In genomic region chr16:11715246-11715947, GRCh38 we compare ENCODE assay signal across 10 cellular contexts. TPM values are rescaled to one million over a fixed set of nuclear protein-coding genes. Genes with fewer than 3 reads are reported as not detected.
DNase-seq lines count a peak whose midpoint lies in the region; ATAC-seq and TF ChIP-seq lines count a peak whose summit lies in the region.
"Had no signal": no experiment of that assay in that cellular context is flagged by ENCODE, and none has a peak within 500 bp of the region (broad histone marks: within the 10 kb centered on the region; RNA-seq: fewer than 3 reads in every experiment).

No MANE protein-coding gene starts in this region.

- no peak overlapping the region for H3K4me3 Mint-ChIP-seq in Calu3 (ENCODE audit: low read depth, unreplicated experiment)
- no peak overlapping the region for H3K4me3 Mint-ChIP-seq in activated B cell treated with CpG ODN at 0.5 μM for 24 hours
- no peak overlapping the region for H3K4me3 Mint-ChIP-seq in nephron
- H3K4me3 Mint-ChIP-seq in natural killer cell = no peak overlapping the region
- no peak overlapping the region for H3K4me3 Mint-ChIP-seq in activated T-cell treated with anti-CD3 and anti-CD28 coated beads, Interleukin-2, amount 50 U/mL, for 72 hours
- H3K4me3 Mint-ChIP-seq: activated CD4-positive, alpha-beta T cell treated with anti-CD3 and anti-CD28 coated beads, Interleukin-2, amount 10 ng/mL, durations not matched to agents 7 days and 5 days; neural progenitor cell had no signal

- peak; percentile 29 for ATAC-seq in activated B cell treated with CpG ODN at 0.5 μM for 24 hours (ENCODE audit: low read depth)
- ATAC-seq in natural killer cell = no peak
- ATAC-seq in activated T-cell treated with anti-CD3 and anti-CD28 coated beads, Interleukin-2, amount 50 U/mL, for 72 hours (replicated peaks in 1 of 2) = no peak

- H3K27ac Mint-ChIP-seq in Calu3 (ENCODE audit: unreplicated experiment) (peak overlapping the region; percentile 28), activated B cell treated with CpG ODN at 0.5 μM for 24 hours (peak overlapping the region; percentile 50), nephron (peak overlapping the region; percentile 57 to 88 (median 80)), natural killer cell (no peak overlapping the region)
- no peak overlapping the region for H3K27ac Mint-ChIP-seq in activated T-cell treated with anti-CD3 and anti-CD28 coated beads, Interleukin-2, amount 50 U/mL, for 72 hours
- H3K27ac Mint-ChIP-seq: activated CD4-positive, alpha-beta T cell treated with anti-CD3 and anti-CD28 coated beads, Interleukin-2, amount 10 ng/mL, durations not matched to agents 7 days and 5 days; neural progenitor cell had no signal

- no peaks in the 10 kb centered on the region for H3K27me3 Mint-ChIP-seq in Calu3 (ENCODE audit: unreplicated experiment)
- no peaks in the 10 kb centered on the region for H3K27me3 Mint-ChIP-seq in activated B cell treated with CpG ODN at 0.5 μM for 24 hours
- no peaks in the 10 kb centered on the region for H3K27me3 Mint-ChIP-seq in nephron (ENCODE audit: low read depth)
- H3K27me3 Mint-ChIP-seq in natural killer cell (ENCODE audit: low read depth in 2 of 2) = no peaks in the 10 kb centered on the region
- H3K27me3 Mint-ChIP-seq in activated T-cell treated with anti-CD3 and anti-CD28 coated beads, Interleukin-2, amount 50 U/mL, for 72 hours (ENCODE audit: low read depth) = no peaks in the 10 kb centered on the region
- H3K27me3 Mint-ChIP-seq: activated CD4-positive, alpha-beta T cell treated with anti-CD3 and anti-CD28 coated beads, Interleukin-2, amount 10 ng/mL, durations not matched to agents 7 days and 5 days had no signal

- H3K4me1 Mint-ChIP-seq in Calu3 (ENCODE audit: low read depth, unreplicated experiment) = peaks cover 38% of the 10 kb centered on the region
- peaks cover 36% of the 10 kb centered on the region for H3K4me1 Mint-ChIP-seq in activated B cell treated with CpG ODN at 0.5 μM for 24 hours
- H3K4me1 Mint-ChIP-seq in nephron = peaks cover 28% of the 10 kb centered on the region
- peaks cover 5 to 12% of the 10 kb centered on the region in 2 donors for H3K4me1 Mint-ChIP-seq in natural killer cell
- peaks cover 7% of the 10 kb centered on the region for H3K4me1 Mint-ChIP-seq in activated T-cell treated with anti-CD3 and anti-CD28 coated beads, Interleukin-2, amount 50 U/mL, for 72 hours (ENCODE audit: low read depth)

- DNase-seq in Calu3 (no peak), GM13977 (ENCODE audit: low spot score) (peak; percentile 52), activated B cell treated with CpG ODN at 0.5 μM for 24 hours (no peak), natural killer cell (no peak), DMS79 (lab: John Stamatoyannopoulos, UW) (no peak)
- no peak for DNase-seq in central memory CD4-positive, alpha-beta T cell
- DNase-seq in activated T-cell treated with anti-CD3 and anti-CD28 coated beads, Interleukin-2, amount 50 U/mL, for 72 hours = no peak

- intact Hi-C loops in Calu3 (cut with micrococcal nuclease; ENCODE audit: unreplicated experiment) (loop anchor here (5.0 kb wide), 1 partner anchor 183 kb away; no protein-coding TSS in a partner anchor), activated B cell treated with CpG ODN at 0.5 μM for 24 hours (cut with micrococcal nuclease) (loop anchor here (2.0 kb wide), 2 partner anchors 65 to 761 kb away; no protein-coding TSS in a partner anchor), natural killer cell (cut with micrococcal nuclease) (no loop called here)

- in situ Hi-C loops in GM13977 (cut with MboI; ENCODE audit: low pct_unique_long_range_greater_than_20kb, low sequenced_read_pairs, unreplicated experiment) = loop anchor here (25.0 kb wide), 2 partner anchors 303 to 753 kb away; no protein-coding TSS in a partner anchor

- POLR2A ChIA-PET in activated B cell treated with CpG ODN at 0.5 μM for 24 hours (lab: Charles Lee) = interaction anchor here (0.7 to 1.4 kb wide), 7 partner anchors 33 to 765 kb away, joined by 3 to 8 read pairs (median 6); partner anchors contain the start of genes SNN and ZC3H7A

- CTCF ChIA-PET in Calu3 (lab: Charles Lee) (interaction anchor here (0.5 to 1.9 kb wide), 10 partner anchors 10 to 1138 kb away, joined by 3 to 14 read pairs (median 4); partner anchors contain the start of gene ZC3H7A), activated B cell treated with CpG ODN at 0.5 μM for 24 hours (lab: Charles Lee) (interaction anchor here (0.5 to 5.2 kb wide), 24 partner anchors 17 to 767 kb away, joined by 3 to 49 read pairs (median 4); partner anchors contain the start of gene ZC3H7A)

- H3K9me3 Mint-ChIP-seq in Calu3 (ENCODE audit: low read depth, unreplicated experiment) = no peaks in the 10 kb centered on the region
- H3K9me3 Mint-ChIP-seq in activated B cell treated with CpG ODN at 0.5 μM for 24 hours = no peaks in the 10 kb centered on the region
- no peaks in the 10 kb centered on the region for H3K9me3 Mint-ChIP-seq in nephron
- no peaks in the 10 kb centered on the region for H3K9me3 Mint-ChIP-seq in natural killer cell
- no peaks in the 10 kb centered on the region for H3K9me3 Mint-ChIP-seq in activated T-cell treated with anti-CD3 and anti-CD28 coated beads, Interleukin-2, amount 50 U/mL, for 72 hours
- H3K9me3 Mint-ChIP-seq: activated CD4-positive, alpha-beta T cell treated with anti-CD3 and anti-CD28 coated beads, Interleukin-2, amount 10 ng/mL, durations not matched to agents 7 days and 5 days; neural progenitor cell had no signal

- BruUV-seq in Calu3 (replicated peaks; lab: Mats Ljungman, UMichigan) = TSS peak; percentile 2

- TF ChIP-seq CTCF in Calu3 (IDR thresholded peaks at IDR 0.05; ENCODE audit: unreplicated experiment) (no peak), GM13977 (IDR thresholded peaks at IDR 0.05; ENCODE audit: extremely low read depth, insufficient read depth, missing control alignments) (no peak), activated B cell treated with CpG ODN at 0.5 μM for 24 hours (IDR thresholded peaks at IDR 0.05) (no peak), nephron (IDR thresholded peaks at IDR 0.05; ENCODE audit: unreplicated experiment in 3 of 3) (no peak), natural killer cell (IDR thresholded peaks at IDR 0.05) (no peak)

- H3K36me3 Mint-ChIP-seq in Calu3 (ENCODE audit: insufficient read depth, unreplicated experiment) (peaks cover 59% of the 10 kb centered on the region), activated B cell treated with CpG ODN at 0.5 μM for 24 hours (ENCODE audit: low read depth) (peaks cover 61% of the 10 kb centered on the region), nephron (ENCODE audit: low read depth) (peaks cover 49% of the 10 kb centered on the region), natural killer cell (peaks cover 16% of the 10 kb centered on the region)
- H3K36me3 Mint-ChIP-seq in activated T-cell treated with anti-CD3 and anti-CD28 coated beads, Interleukin-2, amount 50 U/mL, for 72 hours (ENCODE audit: insufficient read depth in 2 of 2) = peaks cover 5% of the 10 kb centered on the region in 2 donors

RNA-seq across cellular contexts. Expression of gene TXNDC11, which starts 27.3 kb away (rescaled TPM):
- total RNA-seq in Calu3 (2022) (51.3 and 52.1 TPM in 2 replicates), activated B cell treated with CpG ODN at 0.5 μM for 24 hours (54.3 and 63.2 TPM in 2 replicates), natural killer cell (10 to 100 TPM; 63.4 to 99.2 (median 68.9) TPM)
- total RNA-seq in activated T-cell treated with anti-CD3 and anti-CD28 coated beads, Interleukin-2, amount 50 U/mL, for 72 hours = 10 to 100 TPM; 34.7 to 41.5 TPM

RNA-seq across cellular contexts. Expression of gene SNN, which starts 47.1 kb away (rescaled TPM):
- total RNA-seq in Calu3 (2022) (26.0 and 31.3 TPM in 2 replicates), activated B cell treated with CpG ODN at 0.5 μM for 24 hours (31.9 and 32.1 TPM in 2 replicates), natural killer cell (10 to 100 TPM in 2 of 3 donors, 1 to 10 TPM in 1; 5.3 to 20.0 (median 12.5) TPM)
- total RNA-seq in activated T-cell treated with anti-CD3 and anti-CD28 coated beads, Interleukin-2, amount 50 U/mL, for 72 hours = 10 to 100 TPM; 10.4 to 11.6 TPM

Comparison
In these comparisons a context has a peak if more than half of its experiments do, and no peak if none do; other contexts are left out.
1. H3K27ac Mint-ChIP-seq: peak in Calu3 (single experiment), activated B cell treated with CpG ODN at 0.5 μM for 24 hours (single experiment) and nephron (3 of 3); none in natural killer cell (0 of 2) and activated T-cell treated with anti-CD3 and anti-CD28 coated beads, Interleukin-2, amount 50 U/mL, for 72 hours (single experiment).